In the genomic region with DNA sequence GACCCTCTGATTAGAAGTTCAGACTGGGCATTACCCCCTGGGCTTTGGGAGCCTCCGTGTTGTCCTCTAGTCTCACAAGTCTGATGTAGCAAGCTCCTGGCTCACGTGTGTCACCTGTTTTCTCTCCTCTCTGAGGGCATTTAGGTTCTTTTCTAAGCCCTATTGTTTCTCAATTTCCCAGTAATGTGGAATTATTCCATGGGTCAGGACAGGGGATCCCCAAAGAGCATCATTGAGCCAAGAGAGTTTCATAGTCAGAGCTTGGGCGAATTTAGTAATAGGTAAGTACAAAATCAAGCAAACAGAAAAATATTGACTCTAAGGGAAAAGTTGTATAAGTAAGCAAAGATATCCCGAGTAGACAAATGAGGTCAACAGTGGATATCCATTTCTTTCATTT, we compare ENCODE assay signal across 13 cellular contexts. TPM values are rescaled to one million over a fixed set of nuclear protein-coding genes. Genes with fewer than 3 reads are reported as not detected.
DNase-seq lines count a peak whose midpoint lies in the region; ATAC-seq and TF ChIP-seq lines count a peak whose summit lies in the region.
"Had no signal": no experiment of that assay in that cellular context is flagged by ENCODE, and none has a peak within 500 bp of the region (broad histone marks: within the 10 kb centered on the region; RNA-seq: fewer than 3 reads in every experiment).

No MANE protein-coding gene starts in this region.

- no peaks in the 10 kb centered on the region for H3K27me3 ChIP-seq in left lung
- H3K27me3 ChIP-seq: neural progenitor cell had no signal

- no peak for DNase-seq in activated CD4-positive, alpha-beta T cell treated with anti-CD3 and anti-CD28 coated beads, Interleukin-2, amount 10 ng/mL, durations not matched to agents 7 days and 5 days
- DNase-seq in activated CD4-positive, alpha-beta T cell treated with anti-CD3 and anti-CD28 coated beads for 4 hours = no peak
- DNase-seq in activated T-helper 1 cell treated with anti-CD3 and anti-CD28 coated beads, Interleukin-12 subunit alpha, Interleukin-12 subunit beta, Interleukin-2, Interleukin-4 antibody, amounts not matched to agents 30 ng/mL and 10 ng/mL and 1 ng/mL, durations not matched to agents 14 hours and 24 hours and 36 hours (ENCODE audit: low spot score) = no peak
- DNase-seq in left lung (no peak), amniotic stem cell (lab: John Stamatoyannopoulos, UW) (no peak), superior temporal gyrus (ENCODE audit: extremely low spot score) (no peak), NCI-H526 (lab: John Stamatoyannopoulos, UW) (no peak)
- no peak for DNase-seq in stimulated activated naive CD8-positive, alpha-beta T cell treated with anti-CD3 and anti-CD28 coated beads, Interleukin-15, amount 100 ng/mL, for 72 hours
- DNase-seq: activated CD8-positive, alpha-beta memory T cell treated with anti-CD3 and anti-CD28 coated beads, Interleukin-2, amount 50 U/mL, for 4 hours; kidney glomerular epithelial cell; NCI-H1417 had no signal

- H3K4me3 ChIP-seq in left lung = no peak overlapping the region
- H3K4me3 ChIP-seq: neural progenitor cell had no signal

- POLR2A ChIA-PET in activated CD4-positive, alpha-beta T cell treated with anti-CD3 and anti-CD28 coated beads, Interleukin-2, amount 10 ng/mL, durations not matched to agents 7 days and 5 days (lab: Charles Lee) = interaction anchor here (0.9 kb wide), 1 partner anchor 70 kb away, joined by 5 read pairs; no protein-coding TSS in a partner anchor

- no peak for TF ChIP-seq CTCF in left lung (IDR thresholded peaks at IDR 0.05)

- H3K4me1 ChIP-seq in left lung = peaks cover 6 to 51% of the 10 kb centered on the region in 2 donors

- no peaks in the 10 kb centered on the region for H3K9me3 Mint-ChIP-seq in activated CD4-positive, alpha-beta T cell treated with anti-CD3 and anti-CD28 coated beads, Interleukin-2, amount 10 ng/mL, durations not matched to agents 7 days and 5 days
- no peaks in the 10 kb centered on the region for H3K9me3 Mint-ChIP-seq in activated T-helper 1 cell treated with anti-CD3 and anti-CD28 coated beads, Interleukin-12 subunit alpha, Interleukin-12 subunit beta, Interleukin-2, Interleukin-4 antibody, amounts not matched to agents 30 ng/mL and 10 ng/mL and 1 ng/mL, durations not matched to agents 14 hours and 24 hours and 36 hours
- H3K9me3 Mint-ChIP-seq in stimulated activated naive CD8-positive, alpha-beta T cell treated with anti-CD3 and anti-CD28 coated beads, Interleukin-15, amount 100 ng/mL, for 72 hours = no peaks in the 10 kb centered on the region
- H3K9me3 Mint-ChIP-seq: endodermal cell, neural progenitor cell had no signal

- CTCF ChIA-PET in activated CD4-positive, alpha-beta T cell treated with anti-CD3 and anti-CD28 coated beads, Interleukin-2, amount 10 ng/mL, durations not matched to agents 7 days and 5 days (lab: Charles Lee) = interaction anchor here (0.7 to 1.3 kb wide), 2 partner anchors 13 to 70 kb away, joined by 3 read pairs; no protein-coding TSS in a partner anchor

- H3K36me3 Mint-ChIP-seq in activated CD4-positive, alpha-beta T cell treated with anti-CD3 and anti-CD28 coated beads, Interleukin-2, amount 10 ng/mL, durations not matched to agents 7 days and 5 days (ENCODE audit: low read depth) = peaks cover 18% of the 10 kb centered on the region
- H3K36me3 Mint-ChIP-seq in activated T-helper 1 cell treated with anti-CD3 and anti-CD28 coated beads, Interleukin-12 subunit alpha, Interleukin-12 subunit beta, Interleukin-2, Interleukin-4 antibody, amounts not matched to agents 30 ng/mL and 10 ng/mL and 1 ng/mL, durations not matched to agents 14 hours and 24 hours and 36 hours (ENCODE audit: low read depth) = peaks cover 13% of the 10 kb centered on the region

- peaks cover 27% of the 10 kb centered on the region for H3K4me1 Mint-ChIP-seq in activated CD4-positive, alpha-beta T cell treated with anti-CD3 and anti-CD28 coated beads, Interleukin-2, amount 10 ng/mL, durations not matched to agents 7 days and 5 days
- peaks cover 21% of the 10 kb centered on the region for H3K4me1 Mint-ChIP-seq in activated T-helper 1 cell treated with anti-CD3 and anti-CD28 coated beads, Interleukin-12 subunit alpha, Interleukin-12 subunit beta, Interleukin-2, Interleukin-4 antibody, amounts not matched to agents 30 ng/mL and 10 ng/mL and 1 ng/mL, durations not matched to agents 14 hours and 24 hours and 36 hours (ENCODE audit: low read depth)
- peaks cover 46% of the 10 kb centered on the region for H3K4me1 Mint-ChIP-seq in stimulated activated naive CD8-positive, alpha-beta T cell treated with anti-CD3 and anti-CD28 coated beads, Interleukin-15, amount 100 ng/mL, for 72 hours

- H3K27me3 Mint-ChIP-seq in activated CD4-positive, alpha-beta T cell treated with anti-CD3 and anti-CD28 coated beads, Interleukin-2, amount 10 ng/mL, durations not matched to agents 7 days and 5 days = no peaks in the 10 kb centered on the region
- H3K27me3 Mint-ChIP-seq in activated T-helper 1 cell treated with anti-CD3 and anti-CD28 coated beads, Interleukin-12 subunit alpha, Interleukin-12 subunit beta, Interleukin-2, Interleukin-4 antibody, amounts not matched to agents 30 ng/mL and 10 ng/mL and 1 ng/mL, durations not matched to agents 14 hours and 24 hours and 36 hours (ENCODE audit: insufficient read depth) = no peaks in the 10 kb centered on the region
- no peaks in the 10 kb centered on the region for H3K27me3 Mint-ChIP-seq in stimulated activated naive CD8-positive, alpha-beta T cell treated with anti-CD3 and anti-CD28 coated beads, Interleukin-15, amount 100 ng/mL, for 72 hours

- no peak for ATAC-seq in left lung
- no peak for ATAC-seq in stimulated activated naive CD8-positive, alpha-beta T cell treated with anti-CD3 and anti-CD28 coated beads, Interleukin-15, amount 100 ng/mL, for 72 hours

- peak overlapping the region; percentile 51 to 90 for H3K27ac ChIP-seq in left lung
- H3K27ac ChIP-seq: neural progenitor cell had no signal

- peak overlapping the region; percentile 3 for H3K27ac Mint-ChIP-seq in activated CD4-positive, alpha-beta T cell treated with anti-CD3 and anti-CD28 coated beads, Interleukin-2, amount 10 ng/mL, durations not matched to agents 7 days and 5 days
- H3K27ac Mint-ChIP-seq in activated T-helper 1 cell treated with anti-CD3 and anti-CD28 coated beads, Interleukin-12 subunit alpha, Interleukin-12 subunit beta, Interleukin-2, Interleukin-4 antibody, amounts not matched to agents 30 ng/mL and 10 ng/mL and 1 ng/mL, durations not matched to agents 14 hours and 24 hours and 36 hours = peak overlapping the region; percentile 42
- peak overlapping the region; percentile 39 to 84 for H3K27ac Mint-ChIP-seq in stimulated activated naive CD8-positive, alpha-beta T cell treated with anti-CD3 and anti-CD28 coated beads, Interleukin-15, amount 100 ng/mL, for 72 hours
- H3K27ac Mint-ChIP-seq: neural progenitor cell had no signal

- H3K9me3 ChIP-seq in left lung = no peaks in the 10 kb centered on the region

- peaks cover 0 to 16% of the 10 kb centered on the region in 2 donors for H3K36me3 ChIP-seq in left lung
- H3K36me3 ChIP-seq: neural progenitor cell had no signal

- no peak overlapping the region for H3K4me3 Mint-ChIP-seq in activated CD4-positive, alpha-beta T cell treated with anti-CD3 and anti-CD28 coated beads, Interleukin-2, amount 10 ng/mL, durations not matched to agents 7 days and 5 days
- no peak overlapping the region for H3K4me3 Mint-ChIP-seq in activated T-helper 1 cell treated with anti-CD3 and anti-CD28 coated beads, Interleukin-12 subunit alpha, Interleukin-12 subunit beta, Interleukin-2, Interleukin-4 antibody, amounts not matched to agents 30 ng/mL and 10 ng/mL and 1 ng/mL, durations not matched to agents 14 hours and 24 hours and 36 hours
- peak overlapping the region in 1 of 2 donors; percentile 24 for H3K4me3 Mint-ChIP-seq in stimulated activated naive CD8-positive, alpha-beta T cell treated with anti-CD3 and anti-CD28 coated beads, Interleukin-15, amount 100 ng/mL, for 72 hours
- H3K4me3 Mint-ChIP-seq: endodermal cell, neural progenitor cell had no signal

- intact Hi-C loops in activated T-helper 1 cell treated with anti-CD3 and anti-CD28 coated beads, Interleukin-12 subunit alpha, Interleukin-12 subunit beta, Interleukin-2, Interleukin-4 antibody, amounts not matched to agents 30 ng/mL and 10 ng/mL and 1 ng/mL, durations not matched to agents 14 hours and 24 hours and 36 hours (cut with micrococcal nuclease) = no loop called here
- intact Hi-C loops in left lung (cut with DNase I) = no loop called here

RNA-seq across cellular contexts. Expression of a gene that starts 57.3 kb away (rescaled TPM):
- total RNA-seq in activated CD4-positive, alpha-beta T cell treated with anti-CD3 and anti-CD28 coated beads, Interleukin-2, amount 10 ng/mL, durations not matched to agents 7 days and 5 days = 10 to 100 TPM; 55.6 to 67.6 TPM
- total RNA-seq in activated T-helper 1 cell treated with anti-CD3 and anti-CD28 coated beads, Interleukin-12 subunit alpha, Interleukin-12 subunit beta, Interleukin-2, Interleukin-4 antibody, amounts not matched to agents 30 ng/mL and 10 ng/mL and 1 ng/mL, durations not matched to agents 14 hours and 24 hours and 36 hours = 46.0 and 48.5 TPM in 2 replicates
- 10 to 100 TPM; 41.5 to 53.0 TPM for total RNA-seq in left lung

Comparison
In these comparisons a context has a peak if more than half of its experiments do, and no peak if none do; other contexts are left out.
1. H3K27ac Mint-ChIP-seq: peak in every context shown above with its lines; median percentile 62 in stimulated activated naive CD8-positive, alpha-beta T cell treated with anti-CD3 and anti-CD28 coated beads, Interleukin-15, amount 100 ng/mL, for 72 hours; 42 in activated T-helper 1 cell treated with anti-CD3 and anti-CD28 coated beads, Interleukin-12 subunit alpha, Interleukin-12 subunit beta, Interleukin-2, Interleukin-4 antibody, amounts not matched to agents 30 ng/mL and 10 ng/mL and 1 ng/mL, durations not matched to agents 14 hours and 24 hours and 36 hours; 3 in activated CD4-positive, alpha-beta T cell treated with anti-CD3 and anti-CD28 coated beads, Interleukin-2, amount 10 ng/mL, durations not matched to agents 7 days and 5 days.